Comparison of ENCODE assay signal across 1 cellular context in genomic region chr6:42297661-42298060, GRCh38.
TF ChIP-seq lines count a peak whose summit lies in the region.

No MANE protein-coding gene starts in this region.

TF ChIP-seq in IMR-90, 13 proteins besides CTCF, POLR2A, EP300 and RAD21 (continued from another document):
- no peak for TF ChIP-seq MAFK (IDR thresholded peaks at IDR 0.05; ENCODE audit: low read depth, low read length)
- no peak for TF ChIP-seq BHLHE40 (IDR thresholded peaks at IDR 0.05; ENCODE audit: low read depth, low read length)
- no peak for TF ChIP-seq MAZ (IDR thresholded peaks at IDR 0.05; ENCODE audit: borderline replicate concordance, low read depth, low read length)
- TF ChIP-seq CEBPB (IDR thresholded peaks at IDR 0.05; ENCODE audit: low read depth, low read length): no peak
- no peak for TF ChIP-seq SMC3 (IDR thresholded peaks at IDR 0.05; ENCODE audit: low read depth, low read length)
- no peak for TF ChIP-seq RCOR1 (IDR thresholded peaks at IDR 0.05; ENCODE audit: insufficient replicate concordance, low read length)
